Comparison of ENCODE assay signal across 8 cellular contexts in genomic region chr19:13149173-13149627, GRCh38. TPM values are rescaled to one million over a fixed set of nuclear protein-coding genes. Genes with fewer than 3 reads are reported as not detected.
DNase-seq lines count a peak whose midpoint lies in the region; ATAC-seq and TF ChIP-seq lines count a peak whose summit lies in the region.
"Not testable (repeated sequence)": the region's sequence is repeated elsewhere in the genome, so short reads cannot be mapped to it uniquely, and the experiment has no call there.

No MANE protein-coding gene starts in this region.

- not testable (repeated sequence) for TF ChIP-seq CTCF in AG09309 (IDR thresholded peaks at IDR 0.05; ENCODE audit: control insufficient read depth, insufficient read depth, low read depth, low read length, missing control alignments); HFF-Myc (IDR thresholded peaks at IDR 0.05; ENCODE audit: low read depth, low read length, missing control alignments); RWPE1 (conservative IDR thresholded peaks at IDR 0.05; ENCODE audit: low read depth)

- POLR2A ChIA-PET in RWPE1 (lab: Yijun Ruan, JAX; ENCODE audit: low non-redundant PET), result interaction anchor here (1.8 kb wide), 1 partner anchor 31 kb away, joined by 8 read pairs; the partner anchor contains the start of gene NACC1

- peak overlapping the region; percentile 71 for H3K4me3 ChIP-seq in AG09309 (ENCODE audit: control insufficient read depth, low read depth, low read length)
- H3K4me3 ChIP-seq in HFF-Myc (replicated peaks; ENCODE audit: low read depth, low read length), result peak overlapping the region; percentile 69
- peak overlapping the region; percentile 97 for H3K4me3 ChIP-seq in effector memory CD4-positive, alpha-beta T cell (ENCODE audit: insufficient read depth, low read depth, low read length, poor library complexity, severe bottlenecking)
- peak overlapping the region; percentile 96 for H3K4me3 ChIP-seq in iPS-18c (ENCODE audit: insufficient read depth, low read depth, low read length)

- CTCF ChIA-PET in RWPE1 (lab: Yijun Ruan, JAX), result not testable (repeated sequence)

- not testable (repeated sequence) for H3K27me3 Mint-ChIP-seq in natural killer cell treated with Interleukin-12 subunit alpha and Interleukin-12 subunit beta and Interleukin-15 and Interleukin-18, amount 100 ng/mL, for 72 hours; stimulated activated memory B cell treated with anti-CD40 and anti-IgM and Interleukin-4, amounts not matched to agents 10 μg/mL and 1 μg/mL and 100 μg/mL, for 72 hours

- peaks cover 41 to 42% of the 10 kb centered on the region in 2 donors for H3K4me1 Mint-ChIP-seq in natural killer cell treated with Interleukin-12 subunit alpha and Interleukin-12 subunit beta and Interleukin-15 and Interleukin-18, amount 100 ng/mL, for 72 hours (ENCODE audit: low read depth in 2 of 2)
- H3K4me1 Mint-ChIP-seq in stimulated activated memory B cell treated with anti-CD40 and anti-IgM and Interleukin-4, amounts not matched to agents 10 μg/mL and 1 μg/mL and 100 μg/mL, for 72 hours, result peaks cover 33% of the 10 kb centered on the region

- not testable (repeated sequence) for DNase-seq in AG09309 (ENCODE audit: low read depth); HFF-Myc (ENCODE audit: extremely low read depth, low read depth); RWPE1 (ENCODE audit: low spot score); activated naive CD4-positive, alpha-beta T cell treated with anti-CD3 and anti-CD28 coated beads, Interleukin-2, amount 50 U/mL, for 72 hours (ENCODE audit: low spot score in 2 of 2); effector memory CD4-positive, alpha-beta T cell; natural killer cell treated with Interleukin-12 subunit alpha and Interleukin-12 subunit beta and Interleukin-15 and Interleukin-18, amount 100 ng/mL, for 72 hours (ENCODE audit: low spot score)

- H3K9me3 Mint-ChIP-seq in activated naive CD4-positive, alpha-beta T cell treated with anti-CD3 and anti-CD28 coated beads, Interleukin-2, amount 50 U/mL, for 72 hours; natural killer cell treated with Interleukin-12 subunit alpha and Interleukin-12 subunit beta and Interleukin-15 and Interleukin-18, amount 100 ng/mL, for 72 hours; stimulated activated memory B cell treated with anti-CD40 and anti-IgM and Interleukin-4, amounts not matched to agents 10 μg/mL and 1 μg/mL and 100 μg/mL, for 72 hours: not testable (repeated sequence)

- ATAC-seq in activated naive CD4-positive, alpha-beta T cell treated with anti-CD3 and anti-CD28 coated beads, Interleukin-2, amount 50 U/mL, for 72 hours; natural killer cell treated with Interleukin-12 subunit alpha and Interleukin-12 subunit beta and Interleukin-15 and Interleukin-18, amount 100 ng/mL, for 72 hours; stimulated activated memory B cell treated with anti-CD40 and anti-IgM and Interleukin-4, amounts not matched to agents 10 μg/mL and 1 μg/mL and 100 μg/mL, for 72 hours: not testable (repeated sequence)

- H3K27ac ChIP-seq in RWPE1, result peak overlapping the region; percentile 100
- H3K27ac ChIP-seq in effector memory CD4-positive, alpha-beta T cell (ENCODE audit: insufficient read depth, low read length, poor library complexity, severe bottlenecking), result not testable (repeated sequence)

- H3K4me1 ChIP-seq in effector memory CD4-positive, alpha-beta T cell (ENCODE audit: control insufficient read depth, insufficient read depth, low read length, poor library complexity, severe bottlenecking), result not testable (repeated sequence)

- peaks cover 19% of the 10 kb centered on the region for H3K36me3 ChIP-seq in effector memory CD4-positive, alpha-beta T cell (ENCODE audit: control insufficient read depth, insufficient read depth, low read length)

- peak overlapping the region; percentile 65 to 97 for H3K27ac Mint-ChIP-seq in activated naive CD4-positive, alpha-beta T cell treated with anti-CD3 and anti-CD28 coated beads, Interleukin-2, amount 50 U/mL, for 72 hours
- H3K27ac Mint-ChIP-seq in natural killer cell treated with Interleukin-12 subunit alpha and Interleukin-12 subunit beta and Interleukin-15 and Interleukin-18, amount 100 ng/mL, for 72 hours, result peak overlapping the region; percentile 59 to 93
- peak overlapping the region; percentile 92 for H3K27ac Mint-ChIP-seq in stimulated activated memory B cell treated with anti-CD40 and anti-IgM and Interleukin-4, amounts not matched to agents 10 μg/mL and 1 μg/mL and 100 μg/mL, for 72 hours

- not testable (repeated sequence) for H3K9me3 ChIP-seq in effector memory CD4-positive, alpha-beta T cell (ENCODE audit: control insufficient read depth, low read length); iPS-18c (ENCODE audit: control insufficient read depth, insufficient read depth, low read length)

- peak overlapping the region; percentile 94 for H3K4me3 Mint-ChIP-seq in natural killer cell treated with Interleukin-12 subunit alpha and Interleukin-12 subunit beta and Interleukin-15 and Interleukin-18, amount 100 ng/mL, for 72 hours
- peak overlapping the region; percentile 95 for H3K4me3 Mint-ChIP-seq in stimulated activated memory B cell treated with anti-CD40 and anti-IgM and Interleukin-4, amounts not matched to agents 10 μg/mL and 1 μg/mL and 100 μg/mL, for 72 hours

- not testable (repeated sequence) for H3K27me3 ChIP-seq in effector memory CD4-positive, alpha-beta T cell (replicated peaks; ENCODE audit: control insufficient read depth, insufficient read depth, low read length, poor library complexity, severe bottlenecking)

- peaks cover 40 to 46% of the 10 kb centered on the region in 2 donors for H3K36me3 Mint-ChIP-seq in activated naive CD4-positive, alpha-beta T cell treated with anti-CD3 and anti-CD28 coated beads, Interleukin-2, amount 50 U/mL, for 72 hours
- H3K36me3 Mint-ChIP-seq in natural killer cell treated with Interleukin-12 subunit alpha and Interleukin-12 subunit beta and Interleukin-15 and Interleukin-18, amount 100 ng/mL, for 72 hours, result peaks cover 10% of the 10 kb centered on the region
- peaks cover 16% of the 10 kb centered on the region for H3K36me3 Mint-ChIP-seq in stimulated activated memory B cell treated with anti-CD40 and anti-IgM and Interleukin-4, amounts not matched to agents 10 μg/mL and 1 μg/mL and 100 μg/mL, for 72 hours

RNA-seq across cellular contexts. Expression of gene STX10, which starts 1.0 kb away (rescaled TPM):
- 10 to 100 TPM; 67.2 to 77.1 TPM for total RNA-seq in activated naive CD4-positive, alpha-beta T cell treated with anti-CD3 and anti-CD28 coated beads, Interleukin-2, amount 50 U/mL, for 72 hours
- total RNA-seq in natural killer cell treated with Interleukin-12 subunit alpha and Interleukin-12 subunit beta and Interleukin-15 and Interleukin-18, amount 100 ng/mL, for 72 hours, result 10 to 100 TPM; 48.1 to 62.5 TPM

RNA-seq across cellular contexts. Expression of gene IER2, which starts 1.0 kb away (rescaled TPM):
- total RNA-seq in activated naive CD4-positive, alpha-beta T cell treated with anti-CD3 and anti-CD28 coated beads, Interleukin-2, amount 50 U/mL, for 72 hours, result 100 to 1,000 TPM; 111 to 174 TPM
- 100 to 1,000 TPM; 106 to 117 TPM for total RNA-seq in natural killer cell treated with Interleukin-12 subunit alpha and Interleukin-12 subunit beta and Interleukin-15 and Interleukin-18, amount 100 ng/mL, for 72 hours

RNA-seq across cellular contexts. Expression of gene NACC1, which starts 31.1 kb away (rescaled TPM):
- 10 to 100 TPM; 56.0 to 67.0 TPM for total RNA-seq in activated naive CD4-positive, alpha-beta T cell treated with anti-CD3 and anti-CD28 coated beads, Interleukin-2, amount 50 U/mL, for 72 hours
- total RNA-seq in natural killer cell treated with Interleukin-12 subunit alpha and Interleukin-12 subunit beta and Interleukin-15 and Interleukin-18, amount 100 ng/mL, for 72 hours, result 100 to 1,000 TPM; 129 to 138 TPM

RNA-seq across cellular contexts. Expression of gene TRMT1, which starts 32.7 kb away (rescaled TPM):
- total RNA-seq in activated naive CD4-positive, alpha-beta T cell treated with anti-CD3 and anti-CD28 coated beads, Interleukin-2, amount 50 U/mL, for 72 hours, result 10 to 100 TPM; 65.5 to 82.4 TPM
- total RNA-seq in natural killer cell treated with Interleukin-12 subunit alpha and Interleukin-12 subunit beta and Interleukin-15 and Interleukin-18, amount 100 ng/mL, for 72 hours, result 100 to 1,000 TPM in 1 of 2 donors, 10 to 100 TPM in 1; 54.6 to 120 TPM

RNA-seq across cellular contexts. Expression of gene LYL1, which starts 46.5 kb away (rescaled TPM):
- 1 to 10 TPM in 1 of 2 donors, under 1 TPM in 1; 0.71 to 3.2 TPM for total RNA-seq in activated naive CD4-positive, alpha-beta T cell treated with anti-CD3 and anti-CD28 coated beads, Interleukin-2, amount 50 U/mL, for 72 hours
- total RNA-seq in natural killer cell treated with Interleukin-12 subunit alpha and Interleukin-12 subunit beta and Interleukin-15 and Interleukin-18, amount 100 ng/mL, for 72 hours, result 1 to 10 TPM in 1 of 2 donors, under 1 TPM in 1; 0.86 to 1.4 TPM
